Comparison of ENCODE assay signal across 11 cellular contexts in the genomic region with DNA sequence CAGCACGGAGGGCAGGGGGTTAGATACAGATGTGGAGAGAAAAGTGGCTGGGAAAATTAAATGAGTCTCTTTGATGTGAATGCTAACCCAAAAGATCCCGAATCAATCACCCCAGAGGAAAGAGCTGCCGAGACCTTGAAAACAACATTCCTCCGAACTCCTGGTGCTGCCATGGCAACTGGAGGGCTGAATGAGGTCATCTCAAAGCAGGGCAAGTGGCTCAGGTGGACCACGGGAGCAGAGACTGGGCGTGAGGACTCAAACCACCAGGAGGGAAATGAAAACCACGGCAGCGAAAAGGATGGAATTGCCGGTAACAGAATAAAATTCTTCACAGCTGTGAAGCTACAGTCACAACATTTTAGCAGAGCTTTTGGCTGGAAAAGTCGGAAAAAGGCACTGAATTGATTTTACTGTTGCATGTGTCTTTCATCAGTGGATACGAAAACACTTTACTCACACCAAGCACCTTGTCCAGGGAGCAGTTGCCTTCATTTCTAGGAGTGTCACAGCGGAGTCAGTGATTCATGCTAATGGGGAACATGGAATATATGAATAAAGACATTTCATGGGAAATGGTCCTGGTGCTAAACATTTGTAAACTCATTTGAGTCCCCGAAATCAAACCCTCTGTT. TPM values are rescaled to one million over a fixed set of nuclear protein-coding genes. Genes with fewer than 3 reads are reported as not detected.
DNase-seq lines count a peak whose midpoint lies in the region; ATAC-seq and TF ChIP-seq lines count a peak whose summit lies in the region.
"Had no signal": no experiment of that assay in that cellular context is flagged by ENCODE, and none has a peak within 500 bp of the region (broad histone marks: within the 10 kb centered on the region; RNA-seq: fewer than 3 reads in every experiment).

No MANE protein-coding gene starts in this region.

- no peaks in the 10 kb centered on the region for H3K36me3 Mint-ChIP-seq in activated T-helper 17 cell treated with anti-CD3 and anti-CD28 coated beads, Interleukin-2, amount 50 U/mL, for 72 hours (ENCODE audit: low read depth)

- no peaks in the 10 kb centered on the region for H3K27me3 ChIP-seq in brain microvascular endothelial cell (replicated peaks)
- no peaks in the 10 kb centered on the region for H3K27me3 ChIP-seq in thyroid gland
- H3K27me3 ChIP-seq: gastrocnemius medialis had no signal

- no peak for ATAC-seq in activated T-helper 17 cell treated with anti-CD3 and anti-CD28 coated beads, Interleukin-2, amount 50 U/mL, for 72 hours (replicated peaks)
- ATAC-seq in GM21447 (IDR thresholded peaks at IDR 0.05; ENCODE audit: unreplicated experiment), result no peak
- ATAC-seq: gastrocnemius medialis, psoas muscle had no signal

- no peak overlapping the region for H3K4me3 Mint-ChIP-seq in activated T-helper 17 cell treated with anti-CD3 and anti-CD28 coated beads, Interleukin-2, amount 50 U/mL, for 72 hours

- no peak overlapping the region for H3K27ac ChIP-seq in brain microvascular endothelial cell
- H3K27ac ChIP-seq in thyroid gland, result no peak overlapping the region
- H3K27ac ChIP-seq: gastrocnemius medialis, psoas muscle, stomach had no signal

- H3K4me1 ChIP-seq in thyroid gland, result no peaks in the 10 kb centered on the region
- H3K4me1 ChIP-seq: gastrocnemius medialis, psoas muscle had no signal

- H3K36me3 ChIP-seq in brain microvascular endothelial cell (replicated peaks) (no peaks in the 10 kb centered on the region), thyroid gland (no peaks in the 10 kb centered on the region)
- H3K36me3 ChIP-seq: gastrocnemius medialis, stomach had no signal

- H3K4me1 Mint-ChIP-seq in activated T-helper 17 cell treated with anti-CD3 and anti-CD28 coated beads, Interleukin-2, amount 50 U/mL, for 72 hours, result no peaks in the 10 kb centered on the region

- no peak for TF ChIP-seq CTCF in brain microvascular endothelial cell (IDR thresholded peaks at IDR 0.05; ENCODE audit: low read depth, low read length, missing control alignments)
- TF ChIP-seq CTCF in thyroid gland (IDR thresholded peaks at IDR 0.05), result no peak

- H3K4me3 ChIP-seq in brain microvascular endothelial cell (ENCODE audit: low read depth, low read length) (no peak overlapping the region), thyroid gland (replicated peaks in 1 of 3) (no peak overlapping the region)
- H3K4me3 ChIP-seq: gastrocnemius medialis, psoas muscle, stomach had no signal

- no peak overlapping the region for H3K27ac Mint-ChIP-seq in activated T-helper 17 cell treated with anti-CD3 and anti-CD28 coated beads, Interleukin-2, amount 50 U/mL, for 72 hours

- H3K9me3 ChIP-seq in thyroid gland, result no peaks in the 10 kb centered on the region
- H3K9me3 ChIP-seq: gastrocnemius medialis, psoas muscle, stomach had no signal

- TF ChIP-seq POLR2A in thyroid gland (IDR thresholded peaks at IDR 0.05), result no peak

- WGBS in thyroid gland, 2 donors, result 36 to 37% methylated on average over 13 of the region's 13 CpGs

- peak; percentile 30 to 47 for DNase-seq in SHP77 (lab: John Stamatoyannopoulos, UW)
- DNase-seq in SHP77 treated with DMSO at 0.1 percent for 48 hours (lab: John Stamatoyannopoulos, UW), result no peak
- DNase-seq in brain microvascular endothelial cell, result peak; percentile 27
- peak; percentile 11 for DNase-seq in inferior parietal cortex (ENCODE audit: extremely low spot score)
- DNase-seq in thyroid gland, result peak; percentile 25 to 52
- no peak for DNase-seq in HT-29 (ENCODE audit: low spot score)
- DNase-seq: stomach had no signal

- in situ Hi-C loops in brain microvascular endothelial cell (cut with HindIII; ENCODE audit: low pct_ligation_motif_present, low sequenced_read_pairs), result no loop called here

- intact Hi-C loops in thyroid gland (cut with DNase I), result no loop called here

- peaks cover 4% of the 10 kb centered on the region for H3K27me3 Mint-ChIP-seq in activated T-helper 17 cell treated with anti-CD3 and anti-CD28 coated beads, Interleukin-2, amount 50 U/mL, for 72 hours

- H3K9me3 Mint-ChIP-seq in activated T-helper 17 cell treated with anti-CD3 and anti-CD28 coated beads, Interleukin-2, amount 50 U/mL, for 72 hours, result peaks cover 4% of the 10 kb centered on the region

RNA-seq across cellular contexts. Expression of gene BECN2, which starts 23.3 kb away (rescaled TPM):
- not detected for total RNA-seq in thyroid gland
- not detected in 2 replicates for total RNA-seq in HT-29 (2014; rRNA removed; shearing (Covaris generic))
- not detected for total RNA-seq in activated T-helper 17 cell treated with anti-CD3 and anti-CD28 coated beads, Interleukin-2, amount 50 U/mL, for 72 hours
- total RNA-seq: psoas muscle, stomach had no signal

Comparison
In these comparisons a context has a peak if more than half of its experiments do, and no peak if none do; other contexts are left out.
1. DNase-seq: peak in SHP77 (2 of 2), brain microvascular endothelial cell (single experiment), inferior parietal cortex (single experiment) and thyroid gland (2 of 2); none in SHP77 treated with DMSO at 0.1 percent for 48 hours (single experiment) and HT-29 (single experiment).